Comparison of ENCODE assay signal across 1 cellular context in genomic region chr7:876077-876971, GRCh38.
TF ChIP-seq lines count a peak whose summit lies in the region.

Gene GET4, plus strand, starts transcription at chr7:876554. Its CDS starts 92 bp downstream, at chr7:876646.

TF ChIP-seq in K562, 482 proteins besides CTCF, POLR2A, EP300 and RAD21 (continued from another document and continues in another):
- TF ChIP-seq ARID4B (CRISPR knock-in tag; IDR thresholded peaks at IDR 0.05) (peak; percentile 95), ZNF277 (CRISPR knock-in tag; IDR thresholded peaks at IDR 0.05; ENCODE audit: borderline replicate concordance) (no peak), MTF1 (CRISPR knock-in tag; IDR thresholded peaks at IDR 0.05; ENCODE audit: borderline replicate concordance) (no peak), ZNF584 (CRISPR knock-in tag; IDR thresholded peaks at IDR 0.05; ENCODE audit: low read depth) (peak; percentile 78; the same call in 1 of the 2 replicates), SREBF2 (CRISPR knock-in tag; IDR thresholded peaks at IDR 0.05) (no peak), ZBTB26 (CRISPR knock-in tag; IDR thresholded peaks at IDR 0.05) (no peak), ATF1 (CRISPR knock-in tag; IDR thresholded peaks at IDR 0.05) (peak; percentile 48; the same call in 1 of the 2 replicates), ATF1 (tag; IDR thresholded peaks at IDR 0.05) (peak; percentile 41; the same call in 1 of the 2 replicates), NR2C1 (IDR thresholded peaks at IDR 0.05) (0 out of 2 replicates have a peak, but pooled peaks have one; percentile 40), NR2C1 (tag; IDR thresholded peaks at IDR 0.05) (0 out of 2 replicates have a peak, but pooled peaks have one; percentile 22), GTF2F1 (IDR thresholded peaks at IDR 0.05; ENCODE audit: low read depth, low read length) (peak; percentile 80), HSF4 (CRISPR knock-in tag; IDR thresholded peaks at IDR 0.05; ENCODE audit: borderline replicate concordance) (peak; percentile 57; the same call in 1 of the 2 replicates), HNRNPK (IDR thresholded peaks at IDR 0.05; ENCODE audit: low read depth, low read length, poor library complexity, severe bottlenecking) (no peak), ETV6 (IDR thresholded peaks at IDR 0.05; ENCODE audit: borderline replicate concordance in 1 of 2, low read depth in 2 of 2, low read length in 1 of 2) (no peak), ETV6 (CRISPR knock-in tag; IDR thresholded peaks at IDR 0.05; ENCODE audit: borderline replicate concordance) (no peak), RCOR1 (IDR thresholded peaks at IDR 0.05; ENCODE audit: borderline replicate concordance in 1 of 2, low read depth in 2 of 2, low read length in 2 of 2) (peak in 1 of 2 experiments; percentile 90; a peak in 2 of 4 replicates), RNF219 (CRISPR knock-in tag; IDR thresholded peaks at IDR 0.05) (peak; percentile 41; the same call in 1 of the 2 replicates), PTBP1 (IDR thresholded peaks at IDR 0.05; ENCODE audit: low read depth, low read length) (0 out of 2 replicates have a peak, but pooled peaks have one; percentile 36), L3MBTL2 (IDR thresholded peaks at IDR 0.05) (peak; percentile 82), BHLHE40 (IDR thresholded peaks at IDR 0.05; ENCODE audit: low read length) (peak; percentile 99), VEZF1 (CRISPR knock-in tag; IDR thresholded peaks at IDR 0.05) (peak; percentile 75), FUS (optimal IDR thresholded peaks at IDR 0.05; ENCODE audit: low read depth, low read length) (peak; percentile 59), NR3C1 (CRISPR knock-in tag; IDR thresholded peaks at IDR 0.05) (peak; percentile 96), SP1 (CRISPR knock-in tag; IDR thresholded peaks at IDR 0.05) (peak; percentile 99), CBX3 (IDR thresholded peaks at IDR 0.05; ENCODE audit: borderline replicate concordance in 1 of 2, low read length in 2 of 2) (peak in 1 of 2 experiments; percentile 19; a peak in 1 of 3 replicates), ZNF134 (CRISPR knock-in tag; conservative IDR thresholded peaks at IDR 0.05) (no peak), HNRNPL (IDR thresholded peaks at IDR 0.05; ENCODE audit: low read depth, low read length) (peak; percentile 74; the same call in 1 of the 2 replicates), FOXJ2 (tag; IDR thresholded peaks at IDR 0.05) (peak; percentile 76; the same call in 1 of the 2 replicates), THAP12 (CRISPR knock-in tag; IDR thresholded peaks at IDR 0.05) (peak; percentile 92; the same call in 1 of the 2 replicates), HMGN3 (IDR thresholded peaks at IDR 0.05; ENCODE audit: borderline replicate concordance, extremely low read depth, insufficient read length, low read depth, low read length) (peak; percentile 81), NFYB (IDR thresholded peaks at IDR 0.05; ENCODE audit: extremely low read depth, insufficient read length) (peak; percentile 98), HNRNPH1 (optimal IDR thresholded peaks at IDR 0.05; ENCODE audit: low read depth, low read length) (no peak), USF2 (CRISPR knock-in tag; IDR thresholded peaks at IDR 0.05) (peak; percentile 95), RBM25 (IDR thresholded peaks at IDR 0.05; ENCODE audit: low read depth, low read length, severe bottlenecking) (peak; percentile 98), MAFK (IDR thresholded peaks at IDR 0.05; ENCODE audit: low read length) (peak; percentile 73), EP400 (IDR thresholded peaks at IDR 0.05) (peak; percentile 84), RNF2 (IDR thresholded peaks at IDR 0.05) (peak; percentile 53; the same call in 1 of the 2 replicates), FOXP1 (CRISPR knock-in tag; IDR thresholded peaks at IDR 0.05) (peak; percentile 99), MCM5 (IDR thresholded peaks at IDR 0.05; ENCODE audit: low read depth) (no peak), TFE3 (CRISPR knock-in tag; IDR thresholded peaks at IDR 0.05) (peak; percentile 97), HDAC6 (IDR thresholded peaks at IDR 0.05; ENCODE audit: low read depth, low read length) (no peak), CLOCK (CRISPR knock-in tag; IDR thresholded peaks at IDR 0.05; ENCODE audit: borderline replicate concordance) (peak; percentile 88; the same call in 1 of the 2 replicates)
